7 cellular contexts compared by ENCODE assay signal in the genomic region with DNA sequence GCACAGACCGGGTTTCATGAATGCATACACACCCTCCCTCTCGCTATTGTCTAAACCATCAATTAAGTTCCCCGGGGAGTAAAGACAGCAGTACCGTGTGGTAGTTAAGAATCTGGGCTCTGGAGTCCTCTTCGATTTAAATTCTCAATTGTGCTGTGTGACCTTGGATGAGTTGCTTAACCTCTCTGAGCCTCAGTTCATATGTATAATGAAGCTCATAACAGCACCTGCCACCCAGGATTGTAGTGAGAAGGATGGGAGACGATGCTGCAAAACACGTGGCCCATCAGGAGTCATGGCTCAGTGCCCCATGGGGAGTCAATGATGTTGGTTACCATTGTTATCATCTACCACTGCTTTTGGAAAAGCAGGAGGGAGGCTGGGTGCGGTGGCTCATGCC.
"Had no signal": no experiment of that assay in that cellular context is flagged by ENCODE, and none has a peak within 500 bp of the region (broad histone marks: within the 10 kb centered on the region; RNA-seq: fewer than 3 reads in every experiment).

No MANE protein-coding gene starts in this region.

- ATAC-seq: stimulated activated memory B cell treated with anti-CD40 and anti-IgM and Interleukin-4, amounts not matched to agents 10 μg/mL and 1 μg/mL and 100 μg/mL, for 72 hours had no signal

- H3K4me3 Mint-ChIP-seq: stimulated activated memory B cell treated with anti-CD40 and anti-IgM and Interleukin-4, amounts not matched to agents 10 μg/mL and 1 μg/mL and 100 μg/mL, for 72 hours; WTC11 had no signal

- H3K36me3 Mint-ChIP-seq: brain; stimulated activated memory B cell treated with anti-CD40 and anti-IgM and Interleukin-4, amounts not matched to agents 10 μg/mL and 1 μg/mL and 100 μg/mL, for 72 hours had no signal

- H3K9me3 Mint-ChIP-seq: natural killer cell treated with Interleukin-12 subunit alpha and Interleukin-12 subunit beta and Interleukin-15 and Interleukin-18, amount 100 ng/mL, for 72 hours had no signal

- H3K27me3 Mint-ChIP-seq: natural killer cell treated with Interleukin-12 subunit alpha and Interleukin-12 subunit beta and Interleukin-15 and Interleukin-18, amount 100 ng/mL, for 72 hours; stimulated activated memory B cell treated with anti-CD40 and anti-IgM and Interleukin-4, amounts not matched to agents 10 μg/mL and 1 μg/mL and 100 μg/mL, for 72 hours had no signal

- DNase-seq: cerebellar nuclear complex, foreskin melanocyte, trophoblast cell had no signal

- H3K27ac Mint-ChIP-seq: brain; stimulated activated memory B cell treated with anti-CD40 and anti-IgM and Interleukin-4, amounts not matched to agents 10 μg/mL and 1 μg/mL and 100 μg/mL, for 72 hours; WTC11 had no signal

- H3K4me1 Mint-ChIP-seq: brain, WTC11 had no signal
